Comparison of ENCODE assay signal across 14 cellular contexts in the genomic region with DNA sequence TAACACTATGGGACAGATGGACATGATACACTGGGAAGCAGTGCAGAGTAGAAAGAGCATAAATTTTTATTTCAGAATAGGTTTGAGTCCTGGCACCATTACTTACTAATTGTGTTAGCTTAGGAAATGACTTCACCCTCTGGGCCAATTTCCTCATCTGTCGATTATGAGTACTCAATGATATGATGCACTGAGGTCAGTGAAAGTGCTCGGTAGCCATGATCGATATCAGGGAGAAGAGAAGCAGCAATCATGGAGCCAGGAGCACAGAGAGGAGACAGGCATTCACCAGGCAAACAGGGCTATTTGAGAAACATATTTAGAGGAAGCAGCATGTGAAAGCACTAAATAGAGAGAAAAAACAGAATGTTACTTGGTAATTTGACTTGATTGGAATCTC. TPM values are rescaled to one million over a fixed set of nuclear protein-coding genes. Genes with fewer than 3 reads are reported as not detected.
"Had no signal": no experiment of that assay in that cellular context is flagged by ENCODE, and none has a peak within 500 bp of the region (broad histone marks: within the 10 kb centered on the region; RNA-seq: fewer than 3 reads in every experiment).

No MANE protein-coding gene starts in this region.

- H3K4me3 Mint-ChIP-seq: activated CD4-positive, alpha-beta T cell treated with anti-CD3 and anti-CD28 coated beads for 36 hours; activated naive CD8-positive, alpha-beta T cell; activated T-helper 1 cell treated with anti-CD3 and anti-CD28 coated beads, Interleukin-12 subunit alpha, Interleukin-12 subunit beta, Interleukin-2, Interleukin-4 antibody, amounts not matched to agents 30 ng/mL and 10 ng/mL and 1 ng/mL, durations not matched to agents 14 hours and 24 hours and 36 hours; stimulated activated naive CD8-positive, alpha-beta T cell treated with anti-CD3 and anti-CD28 coated beads, Interleukin-15, Interleukin-2, amounts not matched to agents 100 ng/mL and 50 ng/mL, for 24 hours; T-helper 1 cell treated with Interleukin-12 subunit alpha and Interleukin-12 subunit beta and Interleukin-4 antibody, amounts not matched to agents 30 μg/mL and 1 μg/mL, for 36 hours had no signal

- H3K27ac Mint-ChIP-seq: activated CD4-positive, alpha-beta T cell treated with anti-CD3 and anti-CD28 coated beads for 36 hours; activated naive CD8-positive, alpha-beta T cell; activated T-helper 1 cell treated with anti-CD3 and anti-CD28 coated beads, Interleukin-12 subunit alpha, Interleukin-12 subunit beta, Interleukin-2, Interleukin-4 antibody, amounts not matched to agents 30 ng/mL and 10 ng/mL and 1 ng/mL, durations not matched to agents 14 hours and 24 hours and 36 hours; stimulated activated naive CD8-positive, alpha-beta T cell treated with anti-CD3 and anti-CD28 coated beads, Interleukin-15, Interleukin-2, amounts not matched to agents 100 ng/mL and 50 ng/mL, for 24 hours; T-helper 1 cell treated with Interleukin-12 subunit alpha and Interleukin-12 subunit beta and Interleukin-4 antibody, amounts not matched to agents 30 μg/mL and 1 μg/mL, for 36 hours had no signal

- H3K36me3 Mint-ChIP-seq: activated naive CD8-positive, alpha-beta T cell had no signal

- H3K9me3 Mint-ChIP-seq: activated T-helper 1 cell treated with anti-CD3 and anti-CD28 coated beads, Interleukin-12 subunit alpha, Interleukin-12 subunit beta, Interleukin-2, Interleukin-4 antibody, amounts not matched to agents 30 ng/mL and 10 ng/mL and 1 ng/mL, durations not matched to agents 14 hours and 24 hours and 36 hours; stimulated activated naive CD8-positive, alpha-beta T cell treated with anti-CD3 and anti-CD28 coated beads, Interleukin-15, Interleukin-2, amounts not matched to agents 100 ng/mL and 50 ng/mL, for 24 hours; T-helper 1 cell treated with Interleukin-12 subunit alpha and Interleukin-12 subunit beta and Interleukin-4 antibody, amounts not matched to agents 30 μg/mL and 1 μg/mL, for 36 hours had no signal

- ATAC-seq: activated CD4-positive, alpha-beta T cell treated with anti-CD3 and anti-CD28 coated beads for 36 hours had no signal

- DNase-seq: activated CD4-positive, alpha-beta T cell treated with anti-CD3 and anti-CD28 coated beads for 36 hours; activated CD4-positive, alpha-beta T cell treated with anti-CD3 and anti-CD28 coated beads, Interleukin-2, amount 50 U/mL, for 48 hours; activated T-cell treated with anti-CD3 and anti-CD28 coated beads for 4 hours; dorsolateral prefrontal cortex; erythroblast; head of caudate nucleus; left ventricle myocardium inferior; mammary epithelial cell; stimulated activated CD4-positive, alpha-beta T cell treated with anti-CD3 and anti-CD28 coated beads, Interleukin-2, amount 100 ng/mL, for 24 hours; trophoblast cell had no signal

RNA-seq across cellular contexts. Expression of gene OLFML2A, which starts 35.3 kb away (rescaled TPM):
- total RNA-seq: activated T-helper 1 cell treated with anti-CD3 and anti-CD28 coated beads, Interleukin-12 subunit alpha, Interleukin-12 subunit beta, Interleukin-2, Interleukin-4 antibody, amounts not matched to agents 30 ng/mL and 10 ng/mL and 1 ng/mL, durations not matched to agents 14 hours and 24 hours and 36 hours had no signal
